ENCODE assay signal across 8 cellular contexts in the genomic region with DNA sequence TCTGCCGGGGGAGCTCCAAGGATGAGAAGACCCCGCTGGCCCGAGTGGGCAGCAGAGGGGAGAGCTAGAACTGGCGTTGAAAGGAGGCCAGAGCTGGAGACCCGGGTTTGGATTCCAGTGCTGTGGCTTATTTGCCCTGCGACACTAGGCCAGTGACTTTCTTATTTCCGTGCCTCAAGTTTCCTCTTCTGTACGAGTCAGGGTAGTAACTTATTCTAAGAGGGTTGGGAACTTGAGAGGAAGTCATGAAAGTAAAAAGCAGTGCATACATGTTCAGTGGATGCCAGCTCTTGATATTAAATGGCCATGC. TPM values are rescaled to one million over a fixed set of nuclear protein-coding genes. Genes with fewer than 3 reads are reported as not detected.
DNase-seq lines count a peak whose midpoint lies in the region.

No MANE protein-coding gene starts in this region.

- H3K4me3 ChIP-seq in SJSA1 = peak overlapping the region; percentile 59
- H3K4me3 ChIP-seq in endocrine pancreas (ENCODE audit: control insufficient read depth, insufficient read depth, low read length) = peak overlapping the region; percentile 62
- peak overlapping the region; percentile 70 to 93 for H3K4me3 ChIP-seq in neuronal stem cell (ENCODE audit: low read length in 2 of 2)

- H3K36me3 ChIP-seq in SJSA1 (peaks cover 39% of the 10 kb centered on the region), endocrine pancreas (ENCODE audit: control insufficient read depth, insufficient read depth, low read length) (peaks cover 3% of the 10 kb centered on the region), neuronal stem cell (replicated peaks in 1 of 2; ENCODE audit: control insufficient read depth in 2 of 2, insufficient read depth in 2 of 2, low read length in 2 of 2) (peaks cover 28 to 42% of the 10 kb centered on the region in 2 donors)

- peak overlapping the region; percentile 65 for H3K4me2 ChIP-seq in neuronal stem cell (ENCODE audit: insufficient read depth, low read length, poor library complexity, severe bottlenecking)

- peak overlapping the region; percentile 100 for H3K4me3 Mint-ChIP-seq in activated T-cell treated with anti-CD3 and anti-CD28 coated beads, Interleukin-2, amount 50 U/mL, for 24 hours

- H3K27ac Mint-ChIP-seq in activated T-cell treated with anti-CD3 and anti-CD28 coated beads, Interleukin-2, amount 50 U/mL, for 24 hours = peak overlapping the region; percentile 99

- no peak overlapping the region for H4K91ac ChIP-seq in neuronal stem cell (ENCODE audit: low read depth, low read length, poor library complexity)

- WGBS in neuronal stem cell (ENCODE audit: extremely low coverage in 2 of 2, insufficient read length in 2 of 2, insufficient replicate concordance in 1 of 2), 2 donors = no CpG with 5 or more reads among the region's 8 CpGs

- H3K4me1 Mint-ChIP-seq in activated T-cell treated with anti-CD3 and anti-CD28 coated beads, Interleukin-2, amount 50 U/mL, for 24 hours (ENCODE audit: low read depth) = peaks cover 41% of the 10 kb centered on the region

- no peak overlapping the region for H2BK120ac ChIP-seq in neuronal stem cell (ENCODE audit: low read depth, low read length)

- H2AFZ ChIP-seq in neuronal stem cell (ENCODE audit: low read length) = peak overlapping the region; percentile 80

- peaks cover 7% of the 10 kb centered on the region for H3K79me1 ChIP-seq in neuronal stem cell (ENCODE audit: low read depth, low read length)

- H3K9me3 Mint-ChIP-seq in activated T-cell treated with anti-CD3 and anti-CD28 coated beads, Interleukin-2, amount 50 U/mL, for 24 hours = no peaks in the 10 kb centered on the region

- no peak overlapping the region for H2BK12ac ChIP-seq in neuronal stem cell (ENCODE audit: low read length)

- no peak overlapping the region for H3K14ac ChIP-seq in neuronal stem cell (ENCODE audit: low read length)

- no peak overlapping the region for H3K18ac ChIP-seq in neuronal stem cell (ENCODE audit: low read length)

- H3K9ac ChIP-seq in endocrine pancreas (ENCODE audit: control insufficient read depth, insufficient read depth, low read length) (peak overlapping the region; percentile 92), neuronal stem cell (ENCODE audit: low read depth, low read length, poor library complexity) (no peak overlapping the region)

- peaks cover 15% of the 10 kb centered on the region for H3K4me1 ChIP-seq in SJSA1 (replicated peaks)
- H3K4me1 ChIP-seq in endocrine pancreas (ENCODE audit: control insufficient read depth, insufficient read depth, low read length) = no peaks in the 10 kb centered on the region
- no peaks in the 10 kb centered on the region for H3K4me1 ChIP-seq in neuronal stem cell (ENCODE audit: control insufficient read depth in 2 of 2, insufficient read depth in 1 of 2, low read depth in 1 of 2, low read length in 2 of 2)

- H3K4ac ChIP-seq in neuronal stem cell (ENCODE audit: low read length) = no peak overlapping the region

- no peak for DNase-seq in activated T-cell treated with anti-CD3 and anti-CD28 coated beads, Interleukin-2, amount 50 U/mL, for 24 hours
- no peak for DNase-seq in activated T-cell treated with anti-CD3 and anti-CD28 coated beads for 4 hours
- no peak for DNase-seq in SJSA1 (ENCODE audit: low read depth in 1 of 2, low spot score in 2 of 2)
- no peak for DNase-seq in neuronal stem cell (ENCODE audit: low spot score)
- DNase-seq in GM03348 (ENCODE audit: low spot score) = no peak
- no peak for DNase-seq in NCI-H146 (lab: John Stamatoyannopoulos, UW)
- DNase-seq in OCI-M2 (lab: John Stamatoyannopoulos, UW; ENCODE audit: unreplicated experiment) = no peak

- no peak overlapping the region for H2BK5ac ChIP-seq in neuronal stem cell (ENCODE audit: low read length)

- H2BK15ac ChIP-seq in neuronal stem cell (ENCODE audit: low read length) = no peak overlapping the region

- H3K23ac ChIP-seq in neuronal stem cell (ENCODE audit: low read depth, low read length, poor library complexity) = no peak overlapping the region

- no peak overlapping the region for H4K8ac ChIP-seq in neuronal stem cell (ENCODE audit: low read depth, low read length)

- H3K27ac ChIP-seq in SJSA1 = peak overlapping the region; percentile 59
- no peak overlapping the region for H3K27ac ChIP-seq in neuronal stem cell (replicated peaks; ENCODE audit: low read length)

- H3K27me3 Mint-ChIP-seq in activated T-cell treated with anti-CD3 and anti-CD28 coated beads, Interleukin-2, amount 50 U/mL, for 24 hours = no peaks in the 10 kb centered on the region

- H3K9me3 ChIP-seq in SJSA1 (replicated peaks) (no peaks in the 10 kb centered on the region), endocrine pancreas (ENCODE audit: control insufficient read depth, low read length) (no peaks in the 10 kb centered on the region), neuronal stem cell (replicated peaks in 1 of 2; ENCODE audit: control insufficient read depth in 2 of 2, insufficient read depth in 1 of 2, low read depth in 1 of 2, low read length in 2 of 2) (peaks cover 0 to 2% of the 10 kb centered on the region in 2 donors)

- H3K27me3 ChIP-seq in SJSA1 (replicated peaks) = no peaks in the 10 kb centered on the region
- H3K27me3 ChIP-seq in endocrine pancreas (ENCODE audit: control insufficient read depth, insufficient read depth, low read length) = no peaks in the 10 kb centered on the region
- no peaks in the 10 kb centered on the region for H3K27me3 ChIP-seq in neuronal stem cell (ENCODE audit: control insufficient read depth in 3 of 3, insufficient read depth in 3 of 3, low read depth in 1 of 3, low read length in 3 of 3)

- peaks cover 52% of the 10 kb centered on the region for H3K36me3 Mint-ChIP-seq in activated T-cell treated with anti-CD3 and anti-CD28 coated beads, Interleukin-2, amount 50 U/mL, for 24 hours (ENCODE audit: low read depth)

- no peak overlapping the region for H2AK5ac ChIP-seq in neuronal stem cell (ENCODE audit: low read depth, low read length)

RNA-seq across cellular contexts. Expression of a gene that starts 0.7 kb away (rescaled TPM):
- total RNA-seq in SJSA1 (2014; rRNA removed; shearing (Covaris generic)) = 133 and 162 TPM in 2 replicates
- polyA plus RNA-seq in neuronal stem cell (2013, experiment 1 of 2) = 87.0 TPM
- 83.2 TPM for polyA plus RNA-seq in neuronal stem cell (2013, experiment 2 of 2)

RNA-seq across cellular contexts. Expression of a gene that starts 11.8 kb away (rescaled TPM):
- 65.6 and 103 TPM in 2 replicates for total RNA-seq in SJSA1 (2014; rRNA removed; shearing (Covaris generic))
- polyA plus RNA-seq in neuronal stem cell (2013, experiment 1 of 2) = 44.3 TPM
- 44.6 TPM for polyA plus RNA-seq in neuronal stem cell (2013, experiment 2 of 2)

RNA-seq across cellular contexts. Expression of a gene that starts 12.6 kb away (rescaled TPM):
- not detected in 2 replicates for total RNA-seq in SJSA1 (2014; rRNA removed; shearing (Covaris generic))
- polyA plus RNA-seq in neuronal stem cell (2013, experiment 1 of 2) = not detected
- not detected for polyA plus RNA-seq in neuronal stem cell (2013, experiment 2 of 2)

RNA-seq across cellular contexts. Expression of a gene that starts 42.4 kb away (rescaled TPM):
- total RNA-seq in SJSA1 (2014; rRNA removed; shearing (Covaris generic)) = not detected in 2 replicates
- polyA plus RNA-seq in neuronal stem cell (2013, experiment 1 of 2) = 0.01 TPM
- polyA plus RNA-seq in neuronal stem cell (2013, experiment 2 of 2) = 0.04 TPM
